In genomic region chr9:73579823-73580222, GRCh38 we compare ENCODE assay signal across 17 cellular contexts.
DNase-seq lines count a peak whose midpoint lies in the region; ATAC-seq and TF ChIP-seq lines count a peak whose summit lies in the region.
"Had no signal": no experiment of that assay in that cellular context is flagged by ENCODE, and none has a peak within 500 bp of the region (broad histone marks: within the 10 kb centered on the region; RNA-seq: fewer than 3 reads in every experiment).

No MANE protein-coding gene starts in this region.

- peaks cover 0 to 17% (median 3%) of the 10 kb centered on the region in 4 donors for H3K4me1 ChIP-seq in right lobe of liver
- H3K4me1 ChIP-seq: BLaER1 treated with 17β-estradiol and CSF1 and Interleukin-3, amounts not matched to agents 10 nM and 100 nM; HAP-1 had no signal

- no peaks in the 10 kb centered on the region for H3K27me3 Mint-ChIP-seq in glutamatergic neuron (ENCODE audit: unreplicated experiment)
- H3K27me3 Mint-ChIP-seq: B cell had no signal

- ATAC-seq in left lobe of liver (peak; percentile 84), right lobe of liver (peak; percentile 91 to 95 (median 94))
- ATAC-seq: CD8-positive, alpha-beta T cell; GM12878 had no signal

- H3K9me3 ChIP-seq in right lobe of liver = no peaks in the 10 kb centered on the region
- H3K9me3 ChIP-seq: BLaER1 treated with 17β-estradiol and CSF1 and Interleukin-3, amounts not matched to agents 10 nM and 100 nM; HAP-1 had no signal

- DNase-seq in NCI-H748 (lab: John Stamatoyannopoulos, UW; ENCODE audit: unreplicated experiment) (peak; percentile 63), left lobe of liver (ENCODE audit: low spot score) (no peak), right lobe of liver (no peak), glutamatergic neuron (no peak), AG08395 (ENCODE audit: low spot score) (no peak)
- DNase-seq in activated CD4-positive, alpha-beta T cell treated with anti-CD3 and anti-CD28 coated beads, Interleukin-2, amount 50 U/mL, for 1 hour = no peak
- DNase-seq: 8988T; Calu3; CD8-positive, alpha-beta T cell; DMS79; GF-D8; GM23248 had no signal

- TF ChIP-seq POLR2A in right lobe of liver (IDR thresholded peaks at IDR 0.05) = no peak

- H3K27me3 ChIP-seq in right lobe of liver = peaks cover 0 to 20% of the 10 kb centered on the region in 2 donors
- H3K27me3 ChIP-seq: BLaER1 treated with 17β-estradiol and CSF1 and Interleukin-3, amounts not matched to agents 10 nM and 100 nM had no signal

- H3K27ac Mint-ChIP-seq in glutamatergic neuron (ENCODE audit: unreplicated experiment) = no peak overlapping the region
- H3K27ac Mint-ChIP-seq: B cell; CD8-positive, alpha-beta T cell had no signal

- H3K36me3 ChIP-seq in right lobe of liver = no peaks in the 10 kb centered on the region
- H3K36me3 ChIP-seq: BLaER1 treated with 17β-estradiol and CSF1 and Interleukin-3, amounts not matched to agents 10 nM and 100 nM; HAP-1 had no signal

- H3K4me3 ChIP-seq in right lobe of liver = no peak overlapping the region
- H3K4me3 ChIP-seq: BLaER1 treated with 17β-estradiol and CSF1 and Interleukin-3, amounts not matched to agents 10 nM and 100 nM; GM12878; GM23248; HAP-1 had no signal

- H3K36me3 Mint-ChIP-seq in glutamatergic neuron (ENCODE audit: unreplicated experiment) = no peaks in the 10 kb centered on the region
- H3K36me3 Mint-ChIP-seq: CD8-positive, alpha-beta T cell had no signal

- H3K4me3 Mint-ChIP-seq in glutamatergic neuron (ENCODE audit: unreplicated experiment) = no peak overlapping the region
- H3K4me3 Mint-ChIP-seq: B cell; CD8-positive, alpha-beta T cell had no signal

- H3K9me3 Mint-ChIP-seq in glutamatergic neuron (ENCODE audit: unreplicated experiment) = no peaks in the 10 kb centered on the region

- TF ChIP-seq CTCF in 22Rv1 (IDR thresholded peaks at IDR 0.05) = no peak
- no peak for TF ChIP-seq CTCF in right lobe of liver (IDR thresholded peaks at IDR 0.05)
- no peak for TF ChIP-seq CTCF in glutamatergic neuron (IDR thresholded peaks at IDR 0.05; ENCODE audit: partially characterized antibody, unreplicated experiment)

- H3K4me1 Mint-ChIP-seq in glutamatergic neuron (ENCODE audit: low read depth, unreplicated experiment) = no peaks in the 10 kb centered on the region
- H3K4me1 Mint-ChIP-seq: B cell had no signal

- peak overlapping the region; percentile 80 for H3K27ac ChIP-seq in 22Rv1
- no peak overlapping the region for H3K27ac ChIP-seq in right lobe of liver
- H3K27ac ChIP-seq: BLaER1 treated with 17β-estradiol and CSF1 and Interleukin-3, amounts not matched to agents 10 nM and 100 nM; GM23248 had no signal

- intact Hi-C loops in right lobe of liver (cut with DNase I) = no loop called here

- WGBS in right lobe of liver (ENCODE audit: insufficient coverage, low coverage, low lambda C conversion rate, missing lambda C conversion rate) = 22% methylated on average over 2 of the region's 2 CpGs
